ENCODE assay signal across 8 cellular contexts in genomic region chr10:110273474-110273873, GRCh38. TPM values are rescaled to one million over a fixed set of nuclear protein-coding genes. Genes with fewer than 3 reads are reported as not detected.
A peak's percentile ranks its signal among the peaks of the same experiment; 100 is the strongest.
DNase-seq lines count a peak whose midpoint lies in the region; ATAC-seq and TF ChIP-seq lines count a peak whose summit lies in the region.

No MANE protein-coding gene starts in this region.

- DNase-seq in Right ventricle myocardium inferior (ENCODE audit: missing footprints) (peak; percentile 83), cardiac septum (ENCODE audit: low spot score) (no peak), SKM-1 (lab: John Stamatoyannopoulos, UW; ENCODE audit: unreplicated experiment) (peak; percentile 89), esophagus muscularis mucosa (ENCODE audit: extremely low spot score) (peak; percentile 92), trophoblast cell (peak; percentile 11 to 55), NCI-H526 treated with DMSO at 0.1 percent for 48 hours (lab: John Stamatoyannopoulos, UW) (no peak), NCI-H1930 (lab: John Stamatoyannopoulos, UW) (no peak)

- no peak overlapping the region for H2BK5ac ChIP-seq in trophoblast cell (ENCODE audit: low read depth, low read length, poor library complexity)

- no peak overlapping the region for H3K14ac ChIP-seq in trophoblast cell (ENCODE audit: low read length)

- H3K79me2 ChIP-seq in trophoblast cell (ENCODE audit: control insufficient read depth, insufficient read depth, low read length, poor library complexity) = no peaks in the 10 kb centered on the region

- ATAC-seq in Right ventricle myocardium inferior (peak; percentile 61), HG03159 (IDR thresholded peaks at IDR 0.05; ENCODE audit: unreplicated experiment) (no peak)

- H3K27ac ChIP-seq in esophagus muscularis mucosa (replicated peaks in 1 of 4) (peak overlapping the region; percentile 55 to 84 (median 81)), trophoblast cell (ENCODE audit: low read depth, low read length) (no peak overlapping the region)

- no peak overlapping the region for H2BK120ac ChIP-seq in trophoblast cell (ENCODE audit: insufficient read depth, low read length, poor library complexity)

- H3K27me3 ChIP-seq in esophagus muscularis mucosa = no peaks in the 10 kb centered on the region
- no peaks in the 10 kb centered on the region for H3K27me3 ChIP-seq in trophoblast cell (ENCODE audit: insufficient read depth, low read length)

- no peak overlapping the region for H2AFZ ChIP-seq in trophoblast cell (ENCODE audit: insufficient read depth, low read length, poor library complexity)

- H3K9me3 ChIP-seq in esophagus muscularis mucosa = no peaks in the 10 kb centered on the region
- H3K9me3 ChIP-seq in trophoblast cell (ENCODE audit: insufficient read depth, low read depth, low read length) = no peaks in the 10 kb centered on the region

- no peak overlapping the region for H3K9ac ChIP-seq in trophoblast cell (ENCODE audit: low read length)

- no peak overlapping the region for H3K18ac ChIP-seq in trophoblast cell (ENCODE audit: low read length)

- H3K36me3 ChIP-seq in esophagus muscularis mucosa (no peaks in the 10 kb centered on the region), trophoblast cell (ENCODE audit: control insufficient read depth in 1 of 2, insufficient read depth in 2 of 2, low read length in 2 of 2) (no peaks in the 10 kb centered on the region)

- no peak overlapping the region for H2BK12ac ChIP-seq in trophoblast cell (ENCODE audit: low read length)

- H3K4me3 ChIP-seq in esophagus muscularis mucosa (no peak overlapping the region), trophoblast cell (ENCODE audit: low read depth, low read length) (no peak overlapping the region)

- no peak overlapping the region for H4K8ac ChIP-seq in trophoblast cell (ENCODE audit: low read depth, low read length)

- H2AK5ac ChIP-seq in trophoblast cell (ENCODE audit: low read length) = no peak overlapping the region

- no peak overlapping the region for H3K4ac ChIP-seq in trophoblast cell (ENCODE audit: low read depth, low read length)

- TF ChIP-seq EP300 in esophagus muscularis mucosa (IDR thresholded peaks at IDR 0.05) = peak; percentile 37

- H4K12ac ChIP-seq in trophoblast cell (ENCODE audit: low read depth, low read length) = no peak overlapping the region

- WGBS in esophagus muscularis mucosa = 37% methylated on average over 4 of the region's 4 CpGs
- WGBS in trophoblast cell (ENCODE audit: extremely low coverage, insufficient coverage, insufficient read length) = no CpG with 5 or more reads among the region's 4 CpGs

- H3K4me1 ChIP-seq in esophagus muscularis mucosa (peaks cover 71 to 100% (median 96%) of the 10 kb centered on the region in 4 donors), trophoblast cell (ENCODE audit: control insufficient read depth in 1 of 2, insufficient read depth in 2 of 2, low read length in 2 of 2) (no peaks in the 10 kb centered on the region)

- TF ChIP-seq CTCF in esophagus muscularis mucosa (IDR thresholded peaks at IDR 0.05) = no peak

- H3K4me2 ChIP-seq in trophoblast cell (ENCODE audit: low read length) = no peak overlapping the region

- H3K79me1 ChIP-seq in trophoblast cell (ENCODE audit: low read length) = no peaks in the 10 kb centered on the region

- H4K91ac ChIP-seq in trophoblast cell (ENCODE audit: low read depth, low read length) = no peak overlapping the region

- intact Hi-C loops in Right ventricle myocardium inferior (cut with DNase I) (loop anchor here (10.0 kb wide), 1 partner anchor 269 kb away; the partner anchor contains the start of gene ADD3), cardiac septum (cut with DNase I) (loop anchor here (2.0 to 10.0 kb wide), 2 partner anchors 47 to 269 kb away; partner anchors contain the start of gene ADD3), esophagus muscularis mucosa (cut with DNase I) (no loop called here)

- TF ChIP-seq POLR2A in esophagus muscularis mucosa (IDR thresholded peaks at IDR 0.05; ENCODE audit: low read depth) = no peak

- H3K23ac ChIP-seq in trophoblast cell (ENCODE audit: low read length) = no peak overlapping the region

RNA-seq across cellular contexts. Expression of gene SMNDC1, which starts 31.2 kb away (rescaled TPM):
- total RNA-seq in Right ventricle myocardium inferior (27.6 TPM), cardiac septum (25.8 TPM), esophagus muscularis mucosa (10 to 100 TPM in 2 of 4 donors, 1 to 10 TPM in 2; 9.7 to 17.0 (median 13.1) TPM)
- polyA plus RNA-seq in trophoblast cell (2013) = 35.4 and 36.5 TPM in 2 replicates

Comparison
In these comparisons a context has a peak if more than half of its experiments do, and no peak if none do; other contexts are left out.
1. DNase-seq: peak in Right ventricle myocardium inferior (single experiment), SKM-1 (single experiment), esophagus muscularis mucosa (single experiment) and trophoblast cell (2 of 2); none in cardiac septum (single experiment), NCI-H526 treated with DMSO at 0.1 percent for 48 hours (single experiment) and NCI-H1930 (0 of 2).